18 cellular contexts compared by ENCODE assay signal in genomic region chr18:79542213-79542612, GRCh38.
DNase-seq lines count a peak whose midpoint lies in the region; ATAC-seq, FAIRE-seq and TF ChIP-seq lines count a peak whose summit lies in the region.
"Had no signal": no experiment of that assay in that cellular context is flagged by ENCODE, and none has a peak within 500 bp of the region (broad histone marks: within the 10 kb centered on the region; RNA-seq: fewer than 3 reads in every experiment).

No MANE protein-coding gene starts in this region.

- no peaks in the 10 kb centered on the region for H3K79me2 ChIP-seq in H1 (ENCODE audit: control insufficient read depth in 1 of 2, insufficient read depth in 2 of 2, low read length in 2 of 2)

- H3K27ac ChIP-seq in HEK293 (ENCODE audit: extremely low read depth, low read depth, low read length) (no peak overlapping the region), angular gyrus (ENCODE audit: low read depth, low read length) (peak overlapping the region; percentile 93), H1 (ENCODE audit: low read depth, low read length) (no peak overlapping the region), layer of hippocampus (ENCODE audit: low read depth, low read length) (peak overlapping the region; percentile 96)

- H2AFZ ChIP-seq in H1 (ENCODE audit: low read length), result no peak overlapping the region

- H3K4me3 ChIP-seq in HEK293 (ENCODE audit: low read depth, low read length) (no peak overlapping the region), H1 (ENCODE audit: extremely low read depth in 1 of 4, insufficient read depth in 2 of 4, low read depth in 3 of 4, low read length in 4 of 4) (no peak overlapping the region)

- H2BK20ac ChIP-seq in H1 (ENCODE audit: low read length), result no peak overlapping the region

- POLR2A ChIA-PET in HEK293 (lab: Yijun Ruan, JAX), result no interaction called here
- POLR2A ChIA-PET in H1 (lab: Charles Lee; ENCODE audit: partially characterized antibody), result no interaction called here

- no peak overlapping the region for H3K4ac ChIP-seq in H1 (replicated peaks; ENCODE audit: insufficient read length, low read depth, low read length)

- no peak overlapping the region for H4K5ac ChIP-seq in H1 (ENCODE audit: insufficient read length, low read depth, low read length)

- H3K4me2 ChIP-seq in H1 (ENCODE audit: insufficient read depth in 1 of 2, low read depth in 2 of 2, low read length in 2 of 2), result no peak overlapping the region

- no peak overlapping the region for H4K91ac ChIP-seq in H1 (replicated peaks; ENCODE audit: insufficient read length, low read length)

- ATAC-seq in GM18873 (IDR thresholded peaks at IDR 0.05; ENCODE audit: low FRiP score, unreplicated experiment), result no peak

- peaks cover 0 to 2% of the 10 kb centered on the region in 2 experiments for H4K20me1 ChIP-seq in H1 (replicated peaks in 1 of 2; ENCODE audit: control insufficient read depth in 1 of 2, insufficient read depth in 2 of 2, low read length in 2 of 2)

- H2BK15ac ChIP-seq in H1 (ENCODE audit: low read length), result no peak overlapping the region

- CTCF ChIA-PET in HEK293 (lab: Yijun Ruan, JAX), result no interaction called here
- CTCF ChIA-PET in H1 (lab: Charles Lee; ENCODE audit: partially characterized antibody), result no interaction called here

- H2BK5ac ChIP-seq in H1 (ENCODE audit: low read depth, low read length), result no peak overlapping the region

- no peak overlapping the region for H3K23ac ChIP-seq in H1 (ENCODE audit: insufficient read length)

- no peak overlapping the region for H3K14ac ChIP-seq in H1 (ENCODE audit: insufficient read length)

- H2BK120ac ChIP-seq in H1 (replicated peaks; ENCODE audit: low read depth, low read length), result no peak overlapping the region

- TF ChIP-seq EP300 in H1 (IDR thresholded peaks at IDR 0.05; ENCODE audit: borderline replicate concordance in 1 of 2, low read depth in 2 of 2, low read length in 2 of 2), result no peak

- DNase-seq in H1 (ENCODE audit: low read depth in 1 of 2, low spot score in 2 of 2) (no peak), hypothalamus (lab: John Stamatoyannopoulos, UW) (no peak), NCI-H1930 (lab: John Stamatoyannopoulos, UW) (no peak)
- DNase-seq: Calu3; CD4-positive, alpha-beta memory T cell; COR-L47; DMS53; DMS79 treated with DMSO at 0.1 percent for 48 hours; GF-D8; GOT3; H7; HCEC 1CT had no signal

- H3K9me3 ChIP-seq in HEK293 (ENCODE audit: control insufficient read depth, insufficient read depth, low read depth, low read length) (no peaks in the 10 kb centered on the region), H1 (ENCODE audit: insufficient read depth in 2 of 2, low read depth in 1 of 2, low read length in 1 of 2) (peaks cover 5 to 7% of the 10 kb centered on the region in 2 experiments)

- H3K4me1 ChIP-seq in HEK293 (ENCODE audit: control insufficient read depth, insufficient read depth, low read length), result no peaks in the 10 kb centered on the region
- no peaks in the 10 kb centered on the region for H3K4me1 ChIP-seq in H1 (replicated peaks in 1 of 4; ENCODE audit: control insufficient read depth in 3 of 4, insufficient read depth in 4 of 4, low read length in 3 of 4)

- H2BK12ac ChIP-seq in H1 (ENCODE audit: low read depth, low read length), result no peak overlapping the region

- no peak overlapping the region for H3K9ac ChIP-seq in H1 (replicated peaks in 1 of 4; ENCODE audit: extremely low read depth in 1 of 4, low read depth in 3 of 4, low read length in 3 of 4)

- H3K18ac ChIP-seq in H1 (ENCODE audit: extremely low read depth, low read length), result no peak overlapping the region

- no peak for TF ChIP-seq POLR2A in H1 (IDR thresholded peaks at IDR 0.05; ENCODE audit: control extremely low read depth in 1 of 2, low read depth in 2 of 2, low read length in 2 of 2)

- no peak overlapping the region for H4K8ac ChIP-seq in H1 (ENCODE audit: extremely low read depth, insufficient read depth, low read length)

- 100% methylated on average over 1 to 2 of the region's 2 CpGs for WGBS in H1 (ENCODE audit: extremely low coverage in 1 of 2, insufficient coverage in 1 of 2, insufficient read length in 1 of 2, insufficient replicate concordance in 2 of 2, low coverage in 1 of 2, low lambda C conversion rate in 2 of 2, missing lambda C conversion rate in 1 of 2), 2 experiments

- H2AK5ac ChIP-seq in H1 (ENCODE audit: low read depth, low read length), result no peak overlapping the region

- H3K56ac ChIP-seq in H1 (replicated peaks; ENCODE audit: insufficient read length, low read depth, low read length), result peak overlapping the region; percentile 56

- TF ChIP-seq CTCF in HEK293 (tag by site-specific recombination; IDR thresholded peaks at IDR 0.05) (no peak), H1 (IDR thresholded peaks at IDR 0.05; ENCODE audit: control extremely low read depth in 1 of 3, insufficient read depth in 1 of 3, low read depth in 1 of 3, low read length in 3 of 3) (no peak)

- FAIRE-seq in H1 (lab: Jason Lieb, UNC), result no peak
- FAIRE-seq: GM12891, GM18507 had no signal

- H3K36me3 ChIP-seq in HEK293 (ENCODE audit: control insufficient read depth in 2 of 2, insufficient read depth in 1 of 2, low read length in 2 of 2) (no peaks in the 10 kb centered on the region), H1 (ENCODE audit: control insufficient read depth in 2 of 4, insufficient read depth in 4 of 4, low read length in 3 of 4) (no peaks in the 10 kb centered on the region)

- H3K27me3 ChIP-seq in H1 (replicated peaks in 1 of 4; ENCODE audit: control insufficient read depth in 3 of 4, extremely low read depth in 1 of 4, insufficient read depth in 3 of 4, low read length in 3 of 4) (peaks cover 0 to 2% (median 0%) of the 10 kb centered on the region in 4 experiments; a peak in 1 of 7 replicates), layer of hippocampus (ENCODE audit: control insufficient read depth, insufficient read depth, low read length) (no peaks in the 10 kb centered on the region)

- peaks cover 11% of the 10 kb centered on the region; the same call in 1 of the 2 replicates for H3K23me2 ChIP-seq in H1 (ENCODE audit: low read depth, low read length)

- no peak for TF ChIP-seq RAD21 in H1 (IDR thresholded peaks at IDR 0.05 in 1 of 2, conservative IDR thresholded peaks at IDR 0.05 in 1 of 2; ENCODE audit: low read depth in 2 of 2, low read length in 2 of 2)

- no peaks in the 10 kb centered on the region for H3K79me1 ChIP-seq in H1 (ENCODE audit: low read depth, low read length)

TF ChIP-seq in HEK293, 187 proteins besides CTCF, POLR2A, EP300 and RAD21:
- TF ChIP-seq ZBTB17 (tag by site-specific recombination; IDR thresholded peaks at IDR 0.05) (peak; percentile 57), EGR2 (tag by site-specific recombination; IDR thresholded peaks at IDR 0.05; ENCODE audit: low read depth) (peak; percentile 52; the same call in 1 of the 2 replicates), ZNF366 (tag by site-specific recombination; conservative IDR thresholded peaks at IDR 0.05) (peak; percentile 91), ZNF398 (tag by site-specific recombination; IDR thresholded peaks at IDR 0.05) (no peak), ZFHX2 (tag by site-specific recombination; conservative IDR thresholded peaks at IDR 0.05) (peak; percentile 58), ZBTB20 (tag by site-specific recombination; IDR thresholded peaks at IDR 0.05) (no peak)

TF ChIP-seq in H1, 55 proteins besides CTCF, POLR2A, EP300 and RAD21 (continues in another document):
- TF ChIP-seq CTBP2 (IDR thresholded peaks at IDR 0.05; ENCODE audit: borderline replicate concordance, insufficient read depth, insufficient read length, low read length) (no peak), CHD1 (IDR thresholded peaks at IDR 0.05; ENCODE audit: low read depth, low read length) (no peak), SIX5 (IDR thresholded peaks at IDR 0.05; ENCODE audit: low read depth, low read length) (no peak), SP1 (IDR thresholded peaks at IDR 0.05; ENCODE audit: low read depth, low read length) (no peak), USF2 (IDR thresholded peaks at IDR 0.05; ENCODE audit: low read length) (no peak)

Comparison
In these comparisons a context has a peak if more than half of its experiments do, and no peak if none do; other contexts are left out.
1. H3K27ac ChIP-seq: peak in angular gyrus (single experiment) and layer of hippocampus (single experiment); none in HEK293 (single experiment) and H1 (single experiment).